In genomic region chr2:47782557-47783490, GRCh38 we compare ENCODE assay signal across 8 cellular contexts. TPM values are rescaled to one million over a fixed set of nuclear protein-coding genes. Genes with fewer than 3 reads are reported as not detected.
DNase-seq lines count a peak whose midpoint lies in the region; ATAC-seq and TF ChIP-seq lines count a peak whose summit lies in the region.

TSS of gene MSH6 (plus strand) at chr2:47783145. CDS start at chr2:47783234, 89 bp downstream.

- peak; percentile 81 to 84 for DNase-seq in AML-193 (lab: John Stamatoyannopoulos, UW)
- peak; percentile 82 for DNase-seq in NCI-H446 treated with DMSO at 0.1 percent for 48 hours (lab: John Stamatoyannopoulos, UW)
- peak; percentile 82 for DNase-seq in activated CD4-positive, alpha-beta T cell treated with anti-CD3 and anti-CD28 coated beads for 1 hour
- DNase-seq in cerebellum (ENCODE audit: low spot score), result peak; percentile 97
- DNase-seq in kidney glomerular epithelial cell (lab: John Stamatoyannopoulos, UW), result peak; percentile 80
- DNase-seq in stimulated activated CD4-positive, alpha-beta T cell treated with anti-CD3 and anti-CD28 coated beads, Interleukin-1b, Interleukin-23, amount 100 ng/mL, for 1 hour (ENCODE audit: low read depth in 2 of 2), result peak; percentile 70 to 75

- ATAC-seq in HG03378 (IDR thresholded peaks at IDR 0.05; ENCODE audit: unreplicated experiment), result peak; percentile 81

- TF ChIP-seq POLR2A in GM19099 (IDR thresholded peaks at IDR 0.05; ENCODE audit: extremely low read depth, insufficient read length, low read depth), result peak; percentile 77

RNA-seq across cellular contexts. Expression of gene MSH6, which starts in this region (rescaled TPM):
- 46.0 TPM for total RNA-seq in cerebellum

Comparison
In these comparisons a context has a peak if more than half of its experiments do, and no peak if none do; other contexts are left out.
1. Peak in every context shown above with its lines: DNase-seq and ATAC-seq.